7 cellular contexts compared by ENCODE assay signal in the genomic region with DNA sequence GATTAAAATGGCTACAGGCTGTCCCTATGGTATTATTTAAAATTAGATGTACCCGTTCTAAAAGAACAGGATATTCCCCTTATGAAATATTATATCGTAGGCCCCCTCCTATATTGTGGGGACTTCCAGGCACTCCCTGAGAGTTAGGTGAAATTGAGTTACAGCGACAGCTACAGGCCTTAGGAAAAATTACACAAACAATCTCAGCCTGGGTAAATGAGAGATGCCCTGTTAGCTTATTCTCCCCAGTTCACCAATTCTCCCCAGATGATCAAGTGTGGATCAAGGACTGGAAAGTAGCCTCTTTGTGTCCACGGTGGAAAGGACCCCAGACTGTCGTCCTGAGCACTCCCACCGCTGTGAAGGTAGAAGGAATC.
DNase-seq lines count a peak whose midpoint lies in the region; ATAC-seq, FAIRE-seq and TF ChIP-seq lines count a peak whose summit lies in the region.
"Not testable (repeated sequence)": the region's sequence is repeated elsewhere in the genome, so short reads cannot be mapped to it uniquely, and the experiment has no call there.

No MANE protein-coding gene starts in this region.

- not testable (repeated sequence) for H3K27me3 Mint-ChIP-seq in HFFc6 (ENCODE audit: insufficient read depth); progenitor cell of endocrine pancreas

- CTCF ChIA-PET in Panc1 (lab: Charles Lee) = not testable (repeated sequence)

- FAIRE-seq in bronchial epithelial cell (lab: Jason Lieb, UNC) = not testable (repeated sequence)

- H3K36me3 Mint-ChIP-seq in HFFc6 (ENCODE audit: low read depth); progenitor cell of endocrine pancreas (ENCODE audit: insufficient read depth): not testable (repeated sequence)

- not testable (repeated sequence) for H3K9me3 Mint-ChIP-seq in HFFc6; progenitor cell of endocrine pancreas (ENCODE audit: low read depth)

- ATAC-seq in Panc1, foreskin keratinocyte, lower lobe of right lung: not testable (repeated sequence)

- intact Hi-C loops in Panc1 (cut with micrococcal nuclease; ENCODE audit: unreplicated experiment); lower lobe of right lung (cut with DNase I): not testable (repeated sequence)

- H3K27ac Mint-ChIP-seq in HFFc6, progenitor cell of endocrine pancreas: not testable (repeated sequence)

- not testable (repeated sequence) for H3K27ac ChIP-seq in C4-2B; Panc1 (ENCODE audit: low read length); foreskin keratinocyte
- H3K27ac ChIP-seq in lower lobe of right lung = peak overlapping the region; percentile 77

- not testable (repeated sequence) for BruUV-seq in Panc1 (replicated peaks; lab: Mats Ljungman, UMichigan)

- not testable (repeated sequence) for H3K27me3 ChIP-seq in Panc1 (ENCODE audit: control insufficient read depth, insufficient read depth, low read length); bronchial epithelial cell (ENCODE audit: control insufficient read depth, insufficient read depth, low read length); foreskin keratinocyte; lower lobe of right lung (ENCODE audit: low read depth)

- TF ChIP-seq CTCF in C4-2B (conservative IDR thresholded peaks at IDR 0.05) = peak; percentile 62
- TF ChIP-seq CTCF in HFFc6 (IDR thresholded peaks at IDR 0.05) = peak; percentile 67
- TF ChIP-seq CTCF in Panc1 (IDR thresholded peaks at IDR 0.05) = peak; percentile 61
- peak; percentile 24 for TF ChIP-seq CTCF in bronchial epithelial cell (IDR thresholded peaks at IDR 0.05; ENCODE audit: insufficient read depth, low read length, severe bottlenecking)
- TF ChIP-seq CTCF in foreskin keratinocyte (conservative IDR thresholded peaks at IDR 0.05) = peak; percentile 52
- peak; percentile 39 for TF ChIP-seq CTCF in lower lobe of right lung (IDR thresholded peaks at IDR 0.05)
- TF ChIP-seq CTCF in progenitor cell of endocrine pancreas (IDR thresholded peaks at IDR 0.05; ENCODE audit: unreplicated experiment) = peak; percentile 45

- not testable (repeated sequence) for H3K36me3 ChIP-seq in Panc1 (ENCODE audit: control insufficient read depth, insufficient read depth, low read length); bronchial epithelial cell (ENCODE audit: control insufficient read depth, insufficient read depth, low read length); lower lobe of right lung

- POLR2A ChIA-PET in Panc1 (lab: Charles Lee) = not testable (repeated sequence)

- H3K4me1 Mint-ChIP-seq in HFFc6 (ENCODE audit: low read depth); progenitor cell of endocrine pancreas (ENCODE audit: low read depth): not testable (repeated sequence)

- H3K9me3 ChIP-seq in Panc1 (ENCODE audit: control insufficient read depth, insufficient read depth, low read depth, low read length); lower lobe of right lung: not testable (repeated sequence)

- H3K4me1 ChIP-seq in Panc1 (ENCODE audit: control insufficient read depth, insufficient read depth, low read length); foreskin keratinocyte; lower lobe of right lung: not testable (repeated sequence)

- in situ Hi-C loops in Panc1 (cut with HindIII; ENCODE audit: low pct_unique_long_range_greater_than_20kb, low sequenced_read_pairs) = not testable (repeated sequence)

- H3K4me3 ChIP-seq in Panc1 (ENCODE audit: low read depth in 2 of 2, low read length in 2 of 2) = not testable (repeated sequence)
- H3K4me3 ChIP-seq in bronchial epithelial cell (ENCODE audit: low read depth, low read length) = peak overlapping the region; percentile 20
- H3K4me3 ChIP-seq in lower lobe of right lung = peak overlapping the region; percentile 39

- DNase-seq in HFFc6; Panc1 (ENCODE audit: low read depth, low spot score); foreskin keratinocyte; lower lobe of right lung; progenitor cell of endocrine pancreas (ENCODE audit: low spot score, unreplicated experiment): not testable (repeated sequence)
- peak; percentile 1 for DNase-seq in bronchial epithelial cell (ENCODE audit: low read depth)

- not testable (repeated sequence) for H3K4me3 Mint-ChIP-seq in HFFc6; progenitor cell of endocrine pancreas (ENCODE audit: low read depth)
